18 cellular contexts compared by ENCODE assay signal in the genomic region with DNA sequence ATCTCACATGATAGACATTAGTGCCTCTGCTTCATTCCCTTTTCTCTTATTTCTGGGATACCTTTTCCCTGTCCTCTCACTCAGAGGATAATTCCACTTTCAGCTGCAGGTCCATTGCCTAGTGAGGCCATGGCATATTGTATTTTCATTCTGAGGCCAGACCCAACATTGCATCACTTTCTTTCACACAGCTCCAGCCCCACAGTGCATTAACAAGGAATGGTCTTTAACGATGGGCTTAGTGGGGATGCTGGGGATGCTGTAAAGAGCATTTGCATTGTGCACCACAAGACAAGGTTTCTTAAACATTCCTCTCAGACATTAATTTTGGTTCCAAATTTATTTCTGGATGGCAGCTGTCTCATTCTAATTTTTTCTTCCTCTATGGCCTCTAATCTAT. TPM values are rescaled to one million over a fixed set of nuclear protein-coding genes. Genes with fewer than 3 reads are reported as not detected.
DNase-seq lines count a peak whose midpoint lies in the region; ATAC-seq, FAIRE-seq and TF ChIP-seq lines count a peak whose summit lies in the region.
"Had no signal": no experiment of that assay in that cellular context is flagged by ENCODE, and none has a peak within 500 bp of the region (broad histone marks: within the 10 kb centered on the region; RNA-seq: fewer than 3 reads in every experiment).

No MANE protein-coding gene starts in this region.

- no peak for ATAC-seq in left ventricle myocardium superior
- ATAC-seq: natural killer cell had no signal

- H2BK5ac ChIP-seq in mesenchymal stem cell (ENCODE audit: low read depth, low read length, poor library complexity, severe bottlenecking) = no peak overlapping the region

- no peaks in the 10 kb centered on the region for H4K20me1 ChIP-seq in astrocyte (ENCODE audit: insufficient read depth, low read length)

- no peaks in the 10 kb centered on the region for H3K9me3 Mint-ChIP-seq in astrocyte (ENCODE audit: unreplicated experiment)
- H3K9me3 Mint-ChIP-seq: activated naive CD4-positive, alpha-beta T cell treated with anti-CD3 and anti-CD28 coated beads, Interleukin-2, amount 50 U/mL, for 24 hours; natural killer cell; stimulated activated naive CD8-positive, alpha-beta T cell treated with anti-CD3 and anti-CD28 coated beads, Interleukin-15, Interleukin-2, amounts not matched to agents 100 ng/mL and 50 ng/mL, for 24 hours had no signal

- no peak overlapping the region for H2BK120ac ChIP-seq in mesenchymal stem cell (ENCODE audit: low read depth, low read length)

- H3K4me3 Mint-ChIP-seq in astrocyte (ENCODE audit: unreplicated experiment) = no peak overlapping the region
- H3K4me3 Mint-ChIP-seq: activated naive CD4-positive, alpha-beta T cell treated with anti-CD3 and anti-CD28 coated beads, Interleukin-2, amount 50 U/mL, for 24 hours; natural killer cell; stimulated activated naive CD8-positive, alpha-beta T cell treated with anti-CD3 and anti-CD28 coated beads, Interleukin-15, Interleukin-2, amounts not matched to agents 100 ng/mL and 50 ng/mL, for 24 hours had no signal

- no peaks in the 10 kb centered on the region for H3K79me1 ChIP-seq in mesenchymal stem cell (replicated peaks; ENCODE audit: low read length, poor library complexity, severe bottlenecking)

- H2BK15ac ChIP-seq in mesenchymal stem cell (ENCODE audit: low read depth, poor library complexity, severe bottlenecking) = no peak overlapping the region

- H3K23ac ChIP-seq in mesenchymal stem cell (ENCODE audit: low read length in 2 of 2) = no peak overlapping the region

- peaks cover 21% of the 10 kb centered on the region for H3K4me1 ChIP-seq in left ventricle myocardium inferior
- peaks cover 53% of the 10 kb centered on the region for H3K4me1 ChIP-seq in astrocyte (ENCODE audit: insufficient read depth, low read length)
- peaks cover 12% of the 10 kb centered on the region for H3K4me1 ChIP-seq in mesenchymal stem cell (ENCODE audit: control insufficient read depth, insufficient read depth, low read depth, low read length)
- H3K4me1 ChIP-seq: lower lobe of right lung, vagina had no signal

- H3K36me3 ChIP-seq in left ventricle myocardium inferior (no peaks in the 10 kb centered on the region), astrocyte (ENCODE audit: insufficient read depth, low read length) (no peaks in the 10 kb centered on the region), mesenchymal stem cell (ENCODE audit: control insufficient read depth in 1 of 2, insufficient read depth in 2 of 2, low read depth in 1 of 2, low read length in 2 of 2) (no peaks in the 10 kb centered on the region)
- H3K36me3 ChIP-seq: lower lobe of right lung, vagina had no signal

- no CpG with 5 or more reads among the region's 1 CpG for WGBS in mesenchymal stem cell

- H3K9ac ChIP-seq in astrocyte (ENCODE audit: low read length) (peak overlapping the region; percentile 37), mesenchymal stem cell (ENCODE audit: low read length) (peak overlapping the region; percentile 52)

- H3K9me3 ChIP-seq in left ventricle myocardium inferior (replicated peaks) (no peaks in the 10 kb centered on the region), astrocyte (ENCODE audit: insufficient read depth, low read depth, low read length) (no peaks in the 10 kb centered on the region), mesenchymal stem cell (ENCODE audit: control insufficient read depth, low read length) (no peaks in the 10 kb centered on the region)
- H3K9me3 ChIP-seq: lower lobe of right lung, vagina had no signal

- TF ChIP-seq CTCF in left ventricle myocardium inferior (IDR thresholded peaks at IDR 0.05; ENCODE audit: borderline replicate concordance) (no peak), astrocyte (IDR thresholded peaks at IDR 0.05; ENCODE audit: insufficient read depth, low read depth, low read length) (no peak)

- H3K18ac ChIP-seq in mesenchymal stem cell (ENCODE audit: low read depth in 1 of 2, low read length in 2 of 2) = peak overlapping the region in 1 of 2 experiments; percentile 40

- H3K4ac ChIP-seq in mesenchymal stem cell (ENCODE audit: low read depth in 1 of 2, low read length in 2 of 2) = no peak overlapping the region

- intact Hi-C loops in left ventricle myocardium inferior (cut with micrococcal nuclease) (no loop called here), left ventricle myocardium superior (cut with micrococcal nuclease) (no loop called here)

- no peak overlapping the region for H4K8ac ChIP-seq in mesenchymal stem cell (ENCODE audit: low read length)

- no peaks in the 10 kb centered on the region for H3K27me3 Mint-ChIP-seq in astrocyte (ENCODE audit: low read depth, unreplicated experiment)
- H3K27me3 Mint-ChIP-seq: activated naive CD4-positive, alpha-beta T cell treated with anti-CD3 and anti-CD28 coated beads, Interleukin-2, amount 50 U/mL, for 24 hours; stimulated activated naive CD8-positive, alpha-beta T cell treated with anti-CD3 and anti-CD28 coated beads, Interleukin-15, Interleukin-2, amounts not matched to agents 100 ng/mL and 50 ng/mL, for 24 hours had no signal

- H3K27me3 ChIP-seq in left ventricle myocardium inferior (ENCODE audit: low read depth) (no peaks in the 10 kb centered on the region), astrocyte (ENCODE audit: insufficient read depth, low read length) (no peaks in the 10 kb centered on the region), mesenchymal stem cell (ENCODE audit: control insufficient read depth in 1 of 2, insufficient read depth in 1 of 2, low read length in 2 of 2) (no peaks in the 10 kb centered on the region)
- H3K27me3 ChIP-seq: vagina had no signal

- peak overlapping the region; percentile 2 for H2BK12ac ChIP-seq in mesenchymal stem cell (ENCODE audit: low read length in 2 of 2)

- H2AFZ ChIP-seq in astrocyte (ENCODE audit: low read depth, low read length) = no peak overlapping the region
- H2AFZ ChIP-seq in mesenchymal stem cell (ENCODE audit: low read depth, low read length) = no peak overlapping the region

- peak overlapping the region; percentile 36 for H2AK5ac ChIP-seq in mesenchymal stem cell (ENCODE audit: low read length, severe bottlenecking)

- H3K4me3 ChIP-seq in left ventricle myocardium inferior = no peak overlapping the region
- no peak overlapping the region for H3K4me3 ChIP-seq in astrocyte (ENCODE audit: insufficient read depth, low read depth, low read length)
- no peak overlapping the region for H3K4me3 ChIP-seq in mesenchymal stem cell (ENCODE audit: insufficient read depth in 1 of 2, low read depth in 1 of 2, low read length in 2 of 2)
- H3K4me3 ChIP-seq: lower lobe of right lung, vagina had no signal

- H3K27ac ChIP-seq in left ventricle myocardium inferior (replicated peaks) = peak overlapping the region; percentile 61
- H3K27ac ChIP-seq in astrocyte (ENCODE audit: low read depth, low read length) = peak overlapping the region; percentile 65
- peak overlapping the region; percentile 55 for H3K27ac ChIP-seq in mesenchymal stem cell (ENCODE audit: low read length, poor library complexity, severe bottlenecking)
- H3K27ac ChIP-seq: lower lobe of right lung, vagina had no signal

- FAIRE-seq in astrocyte (lab: Jason Lieb, UNC) = no peak
- FAIRE-seq: HTR-8/SVneo had no signal

- no peak overlapping the region for H3K14ac ChIP-seq in mesenchymal stem cell (ENCODE audit: low read length in 2 of 2)

- H3K79me2 ChIP-seq in astrocyte (ENCODE audit: insufficient read depth, low read length) = no peaks in the 10 kb centered on the region

- H3K4me2 ChIP-seq in astrocyte (ENCODE audit: low read length) (peak overlapping the region; percentile 58), mesenchymal stem cell (ENCODE audit: low read length, poor library complexity, severe bottlenecking) (no peak overlapping the region)

- DNase-seq in left ventricle myocardium inferior (no peak), left ventricle myocardium superior (no peak), astrocyte (ENCODE audit: low read depth) (no peak), mesenchymal stem cell (no peak), UCSD-AML1 (lab: John Stamatoyannopoulos, UW; ENCODE audit: unreplicated experiment) (no peak), NCI-H2029 (lab: John Stamatoyannopoulos, UW) (no peak), NOMO-1 (lab: John Stamatoyannopoulos, UW; ENCODE audit: unreplicated experiment in 2 of 2) (no peak), T-helper 9 cell (no peak)
- DNase-seq: activated CD4-positive, alpha-beta T cell treated with anti-CD3 and anti-CD28 coated beads, Interleukin-2, amount 50 U/mL, for 48 hours; activated T-cell treated with anti-CD3 and anti-CD28 coated beads, Interleukin-2, amount 50 U/mL, for 1 hour; effector CD8-positive, alpha-beta T cell; GOT3; lower lobe of right lung; natural killer cell had no signal

- H3K4me1 Mint-ChIP-seq in astrocyte (ENCODE audit: low read depth, unreplicated experiment) = peaks cover 32% of the 10 kb centered on the region
- H3K4me1 Mint-ChIP-seq: activated naive CD4-positive, alpha-beta T cell treated with anti-CD3 and anti-CD28 coated beads, Interleukin-2, amount 50 U/mL, for 24 hours; natural killer cell had no signal

- H3K27ac Mint-ChIP-seq in astrocyte (ENCODE audit: unreplicated experiment) = peak overlapping the region; percentile 43
- H3K27ac Mint-ChIP-seq: activated naive CD4-positive, alpha-beta T cell treated with anti-CD3 and anti-CD28 coated beads, Interleukin-2, amount 50 U/mL, for 24 hours; natural killer cell; stimulated activated naive CD8-positive, alpha-beta T cell treated with anti-CD3 and anti-CD28 coated beads, Interleukin-15, Interleukin-2, amounts not matched to agents 100 ng/mL and 50 ng/mL, for 24 hours had no signal

- H4K91ac ChIP-seq in mesenchymal stem cell (ENCODE audit: low read length) = peak overlapping the region; percentile 8

- no peaks in the 10 kb centered on the region for H3K36me3 Mint-ChIP-seq in astrocyte (ENCODE audit: low read depth, unreplicated experiment)
- H3K36me3 Mint-ChIP-seq: activated naive CD4-positive, alpha-beta T cell treated with anti-CD3 and anti-CD28 coated beads, Interleukin-2, amount 50 U/mL, for 24 hours; natural killer cell had no signal

RNA-seq across cellular contexts. Expression of a gene that starts 44.2 kb away (rescaled TPM):
- 0.80 TPM for total RNA-seq in left ventricle myocardium inferior
- total RNA-seq in left ventricle myocardium superior = 0.62 TPM
- not detected in 2 replicates for total RNA-seq in astrocyte
- polyA plus RNA-seq in mesenchymal stem cell (2013, experiment 1 of 2) = not detected
- not detected for polyA plus RNA-seq in mesenchymal stem cell (2013, experiment 2 of 2)
- total RNA-seq: natural killer cell, vagina had no signal
